8 cellular contexts compared by ENCODE assay signal in the genomic region with DNA sequence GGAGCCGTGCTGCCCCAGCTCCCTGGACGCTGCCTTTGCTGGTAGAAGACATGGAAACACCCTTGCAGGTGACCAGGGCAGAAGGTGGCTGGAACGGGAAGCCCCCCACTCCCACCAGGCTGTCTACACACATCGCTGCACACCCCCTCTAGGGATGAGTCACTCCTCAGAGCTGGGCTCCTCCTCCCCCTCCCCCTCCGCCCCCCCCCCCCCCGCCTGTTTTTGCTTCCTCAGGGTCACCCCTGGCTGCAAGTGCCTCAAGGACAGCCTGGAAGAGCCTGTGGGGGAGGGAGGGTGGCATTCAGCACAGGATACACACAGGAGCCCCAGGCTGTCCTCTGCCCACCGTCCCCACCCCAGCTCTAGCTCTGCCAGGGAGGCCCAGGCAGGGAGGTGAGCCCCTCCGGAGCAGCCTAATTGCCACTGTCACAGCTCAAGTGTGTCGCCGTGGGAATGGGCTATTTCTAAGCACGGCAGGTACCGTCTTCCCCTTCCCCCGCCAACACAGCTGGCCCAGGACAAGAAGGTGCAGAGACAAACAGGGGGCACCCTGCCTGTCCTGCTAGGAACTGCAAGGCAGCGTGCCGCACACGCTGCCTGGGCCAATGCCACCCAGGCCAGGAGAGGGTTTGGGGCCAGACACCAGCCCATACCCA. TPM values are rescaled to one million over a fixed set of nuclear protein-coding genes. Genes with fewer than 3 reads are reported as not detected.
DNase-seq lines count a peak whose midpoint lies in the region; ATAC-seq, FAIRE-seq and TF ChIP-seq lines count a peak whose summit lies in the region.
"Had no signal": no experiment of that assay in that cellular context is flagged by ENCODE, and none has a peak within 500 bp of the region (broad histone marks: within the 10 kb centered on the region; RNA-seq: fewer than 3 reads in every experiment).

No MANE protein-coding gene starts in this region.

- H3K27me3 Mint-ChIP-seq in nephron (ENCODE audit: low read depth), result peaks cover 36% of the 10 kb centered on the region

- TF ChIP-seq CTCF in bronchial epithelial cell (IDR thresholded peaks at IDR 0.05; ENCODE audit: insufficient read depth, low read length, severe bottlenecking) (peak; percentile 53), nephron (IDR thresholded peaks at IDR 0.05; ENCODE audit: unreplicated experiment in 3 of 3) (peak; percentile 24 to 45 (median 33))

- no peak for ATAC-seq in GM18858 (IDR thresholded peaks at IDR 0.05; ENCODE audit: unreplicated experiment)

- H3K36me3 Mint-ChIP-seq in nephron (ENCODE audit: low read depth), result no peaks in the 10 kb centered on the region

- no peak overlapping the region for H3K4me3 ChIP-seq in Jurkat, Clone E6-1 (ENCODE audit: low read length)
- no peak overlapping the region for H3K4me3 ChIP-seq in bronchial epithelial cell (ENCODE audit: low read depth, low read length)

- FAIRE-seq in bronchial epithelial cell (lab: Jason Lieb, UNC), result no peak

- H3K4me3 Mint-ChIP-seq in nephron, result peak overlapping the region; percentile 68 to 77 (median 71)
- H3K4me3 Mint-ChIP-seq: stimulated activated naive CD8-positive, alpha-beta T cell treated with anti-CD3 and anti-CD28 coated beads, Interleukin-15, Interleukin-2, amounts not matched to agents 100 ng/mL and 50 ng/mL, for 24 hours had no signal

- no peaks in the 10 kb centered on the region for H3K9me3 Mint-ChIP-seq in nephron
- H3K9me3 Mint-ChIP-seq: stimulated activated naive CD8-positive, alpha-beta T cell treated with anti-CD3 and anti-CD28 coated beads, Interleukin-15, Interleukin-2, amounts not matched to agents 100 ng/mL and 50 ng/mL, for 24 hours had no signal

- no peak overlapping the region for H3K27ac Mint-ChIP-seq in nephron
- H3K27ac Mint-ChIP-seq: stimulated activated naive CD8-positive, alpha-beta T cell treated with anti-CD3 and anti-CD28 coated beads, Interleukin-15, Interleukin-2, amounts not matched to agents 100 ng/mL and 50 ng/mL, for 24 hours had no signal

- H3K4me1 Mint-ChIP-seq in nephron, result no peaks in the 10 kb centered on the region

- H3K27me3 ChIP-seq in bronchial epithelial cell (ENCODE audit: control insufficient read depth, insufficient read depth, low read length), result peaks cover 8% of the 10 kb centered on the region

- H3K36me3 ChIP-seq in bronchial epithelial cell (ENCODE audit: control insufficient read depth, insufficient read depth, low read length), result no peaks in the 10 kb centered on the region

- DNase-seq in ELF-1 (ENCODE audit: low read depth, low spot score) (peak; percentile 57), bronchial epithelial cell (ENCODE audit: low read depth) (no peak), NCI-H2029 (lab: John Stamatoyannopoulos, UW) (no peak)
- DNase-seq in Jurkat, Clone E6-1 (ENCODE audit: low read depth, low spot score), result peak; percentile 32
- DNase-seq in effector CD4-positive, alpha-beta T cell, result no peak

RNA-seq across cellular contexts. Expression of gene FNDC10, which starts 2.5 kb away (rescaled TPM):
- 13.2 TPM for polyA plus RNA-seq in Jurkat, Clone E6-1 (2012; ENCODE audit: insufficient read depth, insufficient read length)
- total RNA-seq in bronchial epithelial cell, result 0.26 TPM in 2 replicates

RNA-seq across cellular contexts. Expression of gene MIB2, which starts 17.9 kb away (rescaled TPM):
- 39.1 TPM for polyA plus RNA-seq in Jurkat, Clone E6-1 (2012; ENCODE audit: insufficient read depth, insufficient read length)
- total RNA-seq in bronchial epithelial cell, result 78.2 and 82.2 TPM in 2 replicates

RNA-seq across cellular contexts. Expression of gene SSU72, which starts 22.7 kb away (rescaled TPM):
- polyA plus RNA-seq in Jurkat, Clone E6-1 (2012; ENCODE audit: insufficient read depth, insufficient read length), result 67.7 TPM
- 54.0 and 56.1 TPM in 2 replicates for total RNA-seq in bronchial epithelial cell

RNA-seq across cellular contexts. Expression of gene MMP23B, which starts 34.6 kb away (rescaled TPM):
- polyA plus RNA-seq in Jurkat, Clone E6-1 (2012; ENCODE audit: insufficient read depth, insufficient read length), result 2.2 TPM
- 0.26 and 0.38 TPM in 2 replicates for total RNA-seq in bronchial epithelial cell

RNA-seq across cellular contexts. Expression of gene TMEM240, which starts 57.0 kb away (rescaled TPM):
- polyA plus RNA-seq in Jurkat, Clone E6-1 (2012; ENCODE audit: insufficient read depth, insufficient read length), result not detected
- 0.53 and 0.64 TPM in 2 replicates for total RNA-seq in bronchial epithelial cell

Comparison
In these comparisons a context has a peak if more than half of its experiments do, and no peak if none do; other contexts are left out.
1. DNase-seq: peak in ELF-1 (single experiment) and Jurkat, Clone E6-1 (single experiment); none in bronchial epithelial cell (single experiment), effector CD4-positive, alpha-beta T cell (single experiment) and NCI-H2029 (single experiment).